ENCODE assay signal across 8 cellular contexts in the genomic region with DNA sequence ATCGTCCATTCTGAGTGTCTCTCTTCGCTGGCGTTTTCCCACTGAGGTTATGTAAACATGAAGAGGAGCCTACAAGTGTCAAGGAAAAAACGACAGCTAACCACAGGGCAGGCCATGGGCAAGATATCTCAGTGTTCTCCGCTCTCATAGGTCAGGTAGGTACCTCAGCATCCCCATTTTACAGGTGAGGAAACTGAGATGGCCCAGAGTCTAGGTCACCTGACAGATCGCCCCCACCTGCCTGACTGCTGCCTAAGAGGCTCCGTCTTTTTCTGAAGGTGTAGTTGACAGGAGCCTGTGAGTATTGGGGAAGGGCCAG. TPM values are rescaled to one million over a fixed set of nuclear protein-coding genes. Genes with fewer than 3 reads are reported as not detected.
DNase-seq lines count a peak whose midpoint lies in the region; ATAC-seq, FAIRE-seq and TF ChIP-seq lines count a peak whose summit lies in the region.

No MANE protein-coding gene starts in this region.

- H3K27ac ChIP-seq in adrenal gland: peak overlapping the region; percentile 40 to 99 (median 89)
- peak overlapping the region; percentile 70 for H3K27ac ChIP-seq in HepG2 (ENCODE audit: extremely low read length, insufficient read depth, low read length)
- peak overlapping the region; percentile 83 to 99 (median 93) for H3K27ac ChIP-seq in tibial nerve

- peaks cover 29% of the 10 kb centered on the region for H3K4me1 Mint-ChIP-seq in activated CD4-positive, alpha-beta T cell treated with anti-CD3 and anti-CD28 coated beads, Interleukin-2, amount 10 ng/mL, durations not matched to agents 7 days and 5 days

- peaks cover 11 to 36% of the 10 kb centered on the region in 2 donors for H3K4me1 ChIP-seq in adrenal gland (replicated peaks in 1 of 2)
- peaks cover 23% of the 10 kb centered on the region for H3K4me1 ChIP-seq in HepG2 (ENCODE audit: insufficient read depth, low read length)
- H3K4me1 ChIP-seq in tibial nerve: peaks cover 0 to 28% (median 10%) of the 10 kb centered on the region in 4 donors

- H2AFZ ChIP-seq in HepG2 (ENCODE audit: low read length): no peak overlapping the region

- DNase-seq in activated CD4-positive, alpha-beta T cell treated with anti-CD3 and anti-CD28 coated beads, Interleukin-2, amount 10 ng/mL, durations not matched to agents 7 days and 5 days: no peak
- no peak for DNase-seq in activated CD4-positive, alpha-beta T cell treated with anti-CD3 and anti-CD28 coated beads for 4 hours
- DNase-seq in adrenal gland: no peak
- no peak for DNase-seq in HepG2 (ENCODE audit: low spot score)
- no peak for DNase-seq in tibial nerve (ENCODE audit: low spot score in 2 of 2)
- DNase-seq in hypothalamus (lab: John Stamatoyannopoulos, UW): no peak
- no peak for DNase-seq in NCI-H2227 treated with DMSO at 0.1 percent for 48 hours (lab: John Stamatoyannopoulos, UW)

- H3K36me3 ChIP-seq in adrenal gland (replicated peaks in 1 of 2): peaks cover 0 to 11% of the 10 kb centered on the region in 2 donors
- peaks cover 5 to 8% of the 10 kb centered on the region in 2 experiments; a peak in 4 of 5 replicates for H3K36me3 ChIP-seq in HepG2 (replicated peaks in 1 of 2; ENCODE audit: control insufficient read depth in 1 of 2, insufficient read depth in 2 of 2, low read length in 2 of 2)
- H3K36me3 ChIP-seq in tibial nerve: peaks cover 0 to 25% (median 4%) of the 10 kb centered on the region in 3 donors

- CTCF ChIA-PET in activated CD4-positive, alpha-beta T cell treated with anti-CD3 and anti-CD28 coated beads, Interleukin-2, amount 10 ng/mL, durations not matched to agents 7 days and 5 days (lab: Charles Lee): interaction anchor here (0.6 to 4.0 kb wide), 38 partner anchors 9 to 360 kb away, joined by 3 to 50 read pairs (median 4); partner anchors contain the start of genes NAGA, NFAM1, SMDT1 and SMIM45
- CTCF ChIA-PET in HepG2 (lab: Yijun Ruan, JAX; ENCODE audit: low intra/inter-chr PET ratio, low total read pairs): interaction anchor here (1.3 to 3.4 kb wide), 2 partner anchors 12 to 23 kb away, joined by 3 to 35 read pairs; partner anchors contain the start of gene SMDT1

- no peaks in the 10 kb centered on the region for H3K27me3 Mint-ChIP-seq in activated CD4-positive, alpha-beta T cell treated with anti-CD3 and anti-CD28 coated beads, Interleukin-2, amount 10 ng/mL, durations not matched to agents 7 days and 5 days

- FAIRE-seq in HepG2 (lab: Jason Lieb, UNC): no peak

- POLR2A ChIA-PET in activated CD4-positive, alpha-beta T cell treated with anti-CD3 and anti-CD28 coated beads, Interleukin-2, amount 10 ng/mL, durations not matched to agents 7 days and 5 days (lab: Charles Lee): interaction anchor here (0.6 to 1.3 kb wide), 2 partner anchors 21 to 259 kb away, joined by 3 to 5 read pairs; partner anchors contain the start of gene NAGA
- POLR2A ChIA-PET in HepG2 (lab: Yijun Ruan, JAX): interaction anchor here (0.6 to 4.3 kb wide), 13 partner anchors 12 to 346 kb away, joined by 3 to 89 read pairs (median 5); partner anchors contain the start of genes CCDC134, CENPM, NAGA and SMDT1

- peak overlapping the region; percentile 71 for H3K9ac ChIP-seq in HepG2 (ENCODE audit: insufficient read depth, low read depth, low read length)

- H3K9me3 ChIP-seq in adrenal gland (replicated peaks in 1 of 3): no peaks in the 10 kb centered on the region
- no peaks in the 10 kb centered on the region for H3K9me3 ChIP-seq in HepG2 (ENCODE audit: low read length)
- no peaks in the 10 kb centered on the region for H3K9me3 ChIP-seq in tibial nerve

- H3K27me3 ChIP-seq in adrenal gland (no peaks in the 10 kb centered on the region), HepG2 (ENCODE audit: control insufficient read depth in 1 of 2, insufficient read depth in 2 of 2, low read length in 2 of 2) (no peaks in the 10 kb centered on the region), tibial nerve (no peaks in the 10 kb centered on the region)

- no peak for TF ChIP-seq POLR2A in adrenal gland (IDR thresholded peaks at IDR 0.05)
- no peak for TF ChIP-seq POLR2A in HepG2 (IDR thresholded peaks at IDR 0.05; ENCODE audit: insufficient read depth in 1 of 2, low read depth in 2 of 2, low read length in 2 of 2)
- TF ChIP-seq POLR2A in tibial nerve (IDR thresholded peaks at IDR 0.05): no peak

- H3K79me2 ChIP-seq in HepG2 (ENCODE audit: insufficient read depth, low read length): peaks cover 17% of the 10 kb centered on the region

- intact Hi-C loops in adrenal gland (cut with DNase I): loop anchor here in 1 of 2 donors (2.0 kb wide), 1 partner anchor 345 kb away; no protein-coding TSS in a partner anchor
- intact Hi-C loops in HepG2 (cut with micrococcal nuclease; ENCODE audit: unreplicated experiment): loop anchor here (1.0 kb wide), 1 partner anchor 22 kb away; no protein-coding TSS in a partner anchor

- peaks cover 7% of the 10 kb centered on the region for H3K9me3 Mint-ChIP-seq in activated CD4-positive, alpha-beta T cell treated with anti-CD3 and anti-CD28 coated beads, Interleukin-2, amount 10 ng/mL, durations not matched to agents 7 days and 5 days

- H3K4me2 ChIP-seq in HepG2 (ENCODE audit: low read depth, low read length): peak overlapping the region; percentile 82

- 15 to 22% (median 15%) methylated on average over 6 to 7 of the region's 7 CpGs for WGBS in adrenal gland, 4 donors
- 29% methylated on average over 7 of the region's 7 CpGs for WGBS in HepG2 (ENCODE audit: low lambda C conversion rate)
- WGBS in tibial nerve, 2 donors: 20 to 22% methylated on average over 7 of the region's 7 CpGs

- ATAC-seq in HepG2 (no peak), GM19328 (IDR thresholded peaks at IDR 0.05; ENCODE audit: unreplicated experiment) (no peak)

- peaks cover 28% of the 10 kb centered on the region for H3K36me3 Mint-ChIP-seq in activated CD4-positive, alpha-beta T cell treated with anti-CD3 and anti-CD28 coated beads, Interleukin-2, amount 10 ng/mL, durations not matched to agents 7 days and 5 days (ENCODE audit: low read depth)

- peak overlapping the region in 2 of 4 donors; percentile 36 to 94 for H3K4me3 ChIP-seq in adrenal gland
- peak overlapping the region; percentile 64 to 98 (median 65) for H3K4me3 ChIP-seq in HepG2 (replicated peaks in 1 of 3; ENCODE audit: insufficient read depth in 1 of 3, low read depth in 2 of 3, low read length in 3 of 3)
- H3K4me3 ChIP-seq in tibial nerve: peak overlapping the region; percentile 69 to 96 (median 90)

- no peaks in the 10 kb centered on the region for H4K20me1 ChIP-seq in HepG2 (ENCODE audit: insufficient read depth, low read length)

- H3K27ac Mint-ChIP-seq in activated CD4-positive, alpha-beta T cell treated with anti-CD3 and anti-CD28 coated beads, Interleukin-2, amount 10 ng/mL, durations not matched to agents 7 days and 5 days: peak overlapping the region; percentile 99

- in situ Hi-C loops in HepG2 (cut with HindIII; ENCODE audit: extremely low pct_ligation_motif_present, low pct_unique_long_range_greater_than_20kb): no loop called here

- no peak for TF ChIP-seq EP300 in HepG2 (IDR thresholded peaks at IDR 0.05; ENCODE audit: low read depth in 2 of 2, low read length in 2 of 2)
- no peak for TF ChIP-seq EP300 in HepG2 (CRISPR knock-in tag; IDR thresholded peaks at IDR 0.05; ENCODE audit: borderline replicate concordance)
- TF ChIP-seq EP300 in tibial nerve (IDR thresholded peaks at IDR 0.05): no peak

- H3K4me3 Mint-ChIP-seq in activated CD4-positive, alpha-beta T cell treated with anti-CD3 and anti-CD28 coated beads, Interleukin-2, amount 10 ng/mL, durations not matched to agents 7 days and 5 days: peak overlapping the region; percentile 98

- TF ChIP-seq CTCF in adrenal gland (IDR thresholded peaks at IDR 0.05) (no peak), HepG2 (CRISPR knock-in tag; IDR thresholded peaks at IDR 0.05) (no peak), tibial nerve (IDR thresholded peaks at IDR 0.05) (no peak)

- BruUV-seq in HepG2 (replicated peaks; lab: Mats Ljungman, UMichigan): no TSS peak

- no peak for TF ChIP-seq RAD21 in HepG2 (CRISPR knock-in tag; IDR thresholded peaks at IDR 0.05)

RNA-seq across cellular contexts. Expression of gene NDUFA6, which starts 0.8 kb away (rescaled TPM):
- 10 to 100 TPM; 85.9 to 89.8 TPM for total RNA-seq in activated CD4-positive, alpha-beta T cell treated with anti-CD3 and anti-CD28 coated beads, Interleukin-2, amount 10 ng/mL, durations not matched to agents 7 days and 5 days
- total RNA-seq in adrenal gland (100 to 1,000 TPM in 1 of 8 donors, 10 to 100 TPM in 7; 57.0 to 143 (median 75.0) TPM), HepG2 (2016; rRNA removed; fragmentation: Illumina TruSeq; extraction: Trizol) (87.8 and 107 TPM in 2 replicates), tibial nerve (10 to 100 TPM; 28.2 to 54.6 (median 44.9) TPM)
- polyA plus RNA-seq in adrenal gland (100 to 1,000 TPM; 120 to 372 (median 150) TPM), HepG2 (2011; rRNA removed) (64.4 and 68.5 TPM in 2 replicates)
- 30.3 and 32.0 TPM in 2 replicates for total RNA-seq in HepG2 (2016; cell fraction: cytosol; rRNA removed; fragmentation: Illumina TruSeq; extraction: Trizol; ENCODE audit: low read depth)
- total RNA-seq in HepG2 (2016; cell fraction: insoluble cytoplasmic fraction; rRNA removed; fragmentation: Illumina TruSeq; extraction: Trizol): 97.5 and 126 TPM in 2 replicates
- total RNA-seq in HepG2 (2016; cell fraction: membrane; rRNA removed; fragmentation: Illumina TruSeq; extraction: Trizol): 35.9 and 38.9 TPM in 2 replicates
- 42.2 and 49.2 TPM in 2 replicates for total RNA-seq in HepG2 (2016; cell fraction: nucleus; rRNA removed; fragmentation: Illumina TruSeq; extraction: Trizol)
- polyA plus RNA-seq in HepG2 (2011; cell fraction: cytosol; rRNA removed): 57.0 and 63.1 TPM in 2 replicates
- polyA plus RNA-seq in HepG2 (2011; cell fraction: nucleus; rRNA removed): 12.8 and 16.1 TPM in 2 replicates
- 89.3 and 94.8 TPM in 2 replicates for polyA plus RNA-seq in HepG2 (2012)
- polyA plus RNA-seq in HepG2 (2016; cell fraction: cytosol; fragmentation: Illumina TruSeq; extraction: Trizol; ENCODE audit: low read depth): 38.8 and 39.9 TPM in 2 replicates
- 148 TPM in 2 replicates for polyA plus RNA-seq in HepG2 (2016; cell fraction: insoluble cytoplasmic fraction; fragmentation: Illumina TruSeq; extraction: Trizol; ENCODE audit: low read depth)
- 33.5 and 37.6 TPM in 2 replicates for polyA plus RNA-seq in HepG2 (2016; cell fraction: membrane; fragmentation: Illumina TruSeq; extraction: Trizol; ENCODE audit: low read depth)
- polyA plus RNA-seq in HepG2 (2016; cell fraction: nucleus; fragmentation: Illumina TruSeq; extraction: Trizol; ENCODE audit: insufficient read depth, low read depth): 91.1 and 93.0 TPM in 2 replicates
- polyA minus RNA-seq in HepG2 (2011; rRNA and poly(A)+ RNA removed; ENCODE audit: low replicate concordance): 16.6 and 26.0 TPM in 2 replicates
- 16.4 and 21.7 TPM in 2 replicates for polyA minus RNA-seq in HepG2 (2011; cell fraction: cytosol; rRNA and poly(A)+ RNA removed)
- 16.2 and 17.2 TPM in 2 replicates for polyA minus RNA-seq in HepG2 (2011; cell fraction: nucleus; rRNA and poly(A)+ RNA removed)

RNA-seq across cellular contexts. Expression of gene SMDT1, which starts 11.9 kb away (rescaled TPM):
- total RNA-seq in activated CD4-positive, alpha-beta T cell treated with anti-CD3 and anti-CD28 coated beads, Interleukin-2, amount 10 ng/mL, durations not matched to agents 7 days and 5 days: 10 to 100 TPM; 62.4 to 95.6 TPM
- 100 to 1,000 TPM in 4 of 8 donors, 10 to 100 TPM in 3, 1 to 10 TPM in 1; 4.3 to 147 (median 75.5) TPM for total RNA-seq in adrenal gland
- polyA plus RNA-seq in adrenal gland: 100 to 1,000 TPM in 1 of 3 donors, 10 to 100 TPM in 2; 57.6 to 151 (median 67.4) TPM
- 8.3 and 13.3 TPM in 2 replicates for total RNA-seq in HepG2 (2016; rRNA removed; fragmentation: Illumina TruSeq; extraction: Trizol)
- 5.6 and 7.0 TPM in 2 replicates for total RNA-seq in HepG2 (2016; cell fraction: cytosol; rRNA removed; fragmentation: Illumina TruSeq; extraction: Trizol; ENCODE audit: low read depth)
- 6.8 and 9.3 TPM in 2 replicates for total RNA-seq in HepG2 (2016; cell fraction: insoluble cytoplasmic fraction; rRNA removed; fragmentation: Illumina TruSeq; extraction: Trizol)
- 17.0 and 23.0 TPM in 2 replicates for total RNA-seq in HepG2 (2016; cell fraction: membrane; rRNA removed; fragmentation: Illumina TruSeq; extraction: Trizol)
- total RNA-seq in HepG2 (2016; cell fraction: nucleus; rRNA removed; fragmentation: Illumina TruSeq; extraction: Trizol): 5.7 and 6.8 TPM in 2 replicates
- polyA plus RNA-seq in HepG2 (2011; rRNA removed): 26.6 and 32.8 TPM in 2 replicates
- polyA plus RNA-seq in HepG2 (2011; cell fraction: cytosol; rRNA removed): 47.7 and 50.1 TPM in 2 replicates
- 14.7 and 19.6 TPM in 2 replicates for polyA plus RNA-seq in HepG2 (2011; cell fraction: nucleus; rRNA removed)
- polyA plus RNA-seq in HepG2 (2012): 71.3 and 72.4 TPM in 2 replicates
- 125 and 160 TPM in 2 replicates for polyA plus RNA-seq in HepG2 (2016; cell fraction: cytosol; fragmentation: Illumina TruSeq; extraction: Trizol; ENCODE audit: low read depth)
- 51.2 and 59.0 TPM in 2 replicates for polyA plus RNA-seq in HepG2 (2016; cell fraction: insoluble cytoplasmic fraction; fragmentation: Illumina TruSeq; extraction: Trizol; ENCODE audit: low read depth)
- 114 and 133 TPM in 2 replicates for polyA plus RNA-seq in HepG2 (2016; cell fraction: membrane; fragmentation: Illumina TruSeq; extraction: Trizol; ENCODE audit: low read depth)
- polyA plus RNA-seq in HepG2 (2016; cell fraction: nucleus; fragmentation: Illumina TruSeq; extraction: Trizol; ENCODE audit: insufficient read depth, low read depth): 38.0 and 39.5 TPM in 2 replicates
- polyA minus RNA-seq in HepG2 (2011; rRNA and poly(A)+ RNA removed; ENCODE audit: low replicate concordance): 9.6 and 10.3 TPM in 2 replicates
- 9.8 and 10.2 TPM in 2 replicates for polyA minus RNA-seq in HepG2 (2011; cell fraction: cytosol; rRNA and poly(A)+ RNA removed)
- polyA minus RNA-seq in HepG2 (2011; cell fraction: nucleus; rRNA and poly(A)+ RNA removed): 8.1 and 15.5 TPM in 2 replicates
- 10 to 100 TPM; 14.1 to 61.8 (median 21.5) TPM for total RNA-seq in tibial nerve

RNA-seq across cellular contexts. Expression of gene PHETA2, which starts 17.4 kb away (rescaled TPM):
- 1 to 10 TPM; 1.8 to 2.6 TPM for total RNA-seq in activated CD4-positive, alpha-beta T cell treated with anti-CD3 and anti-CD28 coated beads, Interleukin-2, amount 10 ng/mL, durations not matched to agents 7 days and 5 days
- total RNA-seq in adrenal gland (10 to 100 TPM in 2 of 8 donors, 1 to 10 TPM in 6; 4.3 to 14.3 (median 7.1) TPM), HepG2 (2016; rRNA removed; fragmentation: Illumina TruSeq; extraction: Trizol) (0.07 TPM in 1 of 2 replicates, not detected in the other), tibial nerve (10 to 100 TPM; 13.5 to 21.8 (median 16.0) TPM)
- polyA plus RNA-seq in adrenal gland (1 to 10 TPM; 2.5 to 7.7 (median 6.3) TPM), HepG2 (2011; rRNA removed) (not detected in 2 replicates)
- not detected in 2 replicates for total RNA-seq in HepG2 (2016; cell fraction: cytosol; rRNA removed; fragmentation: Illumina TruSeq; extraction: Trizol; ENCODE audit: low read depth)
- not detected in 2 replicates for total RNA-seq in HepG2 (2016; cell fraction: insoluble cytoplasmic fraction; rRNA removed; fragmentation: Illumina TruSeq; extraction: Trizol)
- not detected in 2 replicates for total RNA-seq in HepG2 (2016; cell fraction: membrane; rRNA removed; fragmentation: Illumina TruSeq; extraction: Trizol)
- not detected in 2 replicates for total RNA-seq in HepG2 (2016; cell fraction: nucleus; rRNA removed; fragmentation: Illumina TruSeq; extraction: Trizol)
- polyA plus RNA-seq in HepG2 (2011; cell fraction: cytosol; rRNA removed): not detected in 2 replicates
- 0.05 and 0.08 TPM in 2 replicates for polyA plus RNA-seq in HepG2 (2011; cell fraction: nucleus; rRNA removed)
- polyA plus RNA-seq in HepG2 (2012): 0.07 TPM in 1 of 2 replicates, not detected in the other
- polyA plus RNA-seq in HepG2 (2016; cell fraction: cytosol; fragmentation: Illumina TruSeq; extraction: Trizol; ENCODE audit: low read depth): not detected in 2 replicates
- polyA plus RNA-seq in HepG2 (2016; cell fraction: insoluble cytoplasmic fraction; fragmentation: Illumina TruSeq; extraction: Trizol; ENCODE audit: low read depth): not detected in 2 replicates
- polyA plus RNA-seq in HepG2 (2016; cell fraction: membrane; fragmentation: Illumina TruSeq; extraction: Trizol; ENCODE audit: low read depth): not detected in 2 replicates
- not detected in 2 replicates for polyA plus RNA-seq in HepG2 (2016; cell fraction: nucleus; fragmentation: Illumina TruSeq; extraction: Trizol; ENCODE audit: insufficient read depth, low read depth)
- 4.0 TPM in 1 of 2 replicates, not detected in the other for polyA minus RNA-seq in HepG2 (2011; rRNA and poly(A)+ RNA removed; ENCODE audit: low replicate concordance)
- not detected in 2 replicates for polyA minus RNA-seq in HepG2 (2011; cell fraction: cytosol; rRNA and poly(A)+ RNA removed)
- 0.25 and 0.39 TPM in 2 replicates for polyA minus RNA-seq in HepG2 (2011; cell fraction: nucleus; rRNA and poly(A)+ RNA removed)

RNA-seq across cellular contexts. Expression of gene NAGA, which starts 20.8 kb away (rescaled TPM):
- total RNA-seq in activated CD4-positive, alpha-beta T cell treated with anti-CD3 and anti-CD28 coated beads, Interleukin-2, amount 10 ng/mL, durations not matched to agents 7 days and 5 days: 10 to 100 TPM; 22.4 to 23.0 TPM
- 10 to 100 TPM; 17.5 to 54.0 (median 30.7) TPM for total RNA-seq in adrenal gland
- polyA plus RNA-seq in adrenal gland: 10 to 100 TPM in 2 of 3 donors, 1 to 10 TPM in 1; 7.4 to 18.1 (median 10.7) TPM
- 9.1 and 15.1 TPM in 2 replicates for total RNA-seq in HepG2 (2016; rRNA removed; fragmentation: Illumina TruSeq; extraction: Trizol)
- total RNA-seq in HepG2 (2016; cell fraction: cytosol; rRNA removed; fragmentation: Illumina TruSeq; extraction: Trizol; ENCODE audit: low read depth): 1.9 and 2.2 TPM in 2 replicates
- 8.3 and 15.3 TPM in 2 replicates for total RNA-seq in HepG2 (2016; cell fraction: insoluble cytoplasmic fraction; rRNA removed; fragmentation: Illumina TruSeq; extraction: Trizol)
- 6.5 and 6.8 TPM in 2 replicates for total RNA-seq in HepG2 (2016; cell fraction: membrane; rRNA removed; fragmentation: Illumina TruSeq; extraction: Trizol)
- 11.0 and 13.5 TPM in 2 replicates for total RNA-seq in HepG2 (2016; cell fraction: nucleus; rRNA removed; fragmentation: Illumina TruSeq; extraction: Trizol)
- polyA plus RNA-seq in HepG2 (2011; rRNA removed): 23.4 and 25.7 TPM in 2 replicates
- polyA plus RNA-seq in HepG2 (2011; cell fraction: cytosol; rRNA removed): 17.5 and 21.7 TPM in 2 replicates
- polyA plus RNA-seq in HepG2 (2011; cell fraction: nucleus; rRNA removed): 14.8 and 15.8 TPM in 2 replicates
- polyA plus RNA-seq in HepG2 (2012): 13.6 and 14.8 TPM in 2 replicates
- 2.2 and 3.3 TPM in 2 replicates for polyA plus RNA-seq in HepG2 (2016; cell fraction: cytosol; fragmentation: Illumina TruSeq; extraction: Trizol; ENCODE audit: low read depth)
- polyA plus RNA-seq in HepG2 (2016; cell fraction: insoluble cytoplasmic fraction; fragmentation: Illumina TruSeq; extraction: Trizol; ENCODE audit: low read depth): 8.7 and 9.7 TPM in 2 replicates
- polyA plus RNA-seq in HepG2 (2016; cell fraction: membrane; fragmentation: Illumina TruSeq; extraction: Trizol; ENCODE audit: low read depth): 5.7 and 7.6 TPM in 2 replicates
- polyA plus RNA-seq in HepG2 (2016; cell fraction: nucleus; fragmentation: Illumina TruSeq; extraction: Trizol; ENCODE audit: insufficient read depth, low read depth): 18.7 and 20.1 TPM in 2 replicates
- polyA minus RNA-seq in HepG2 (2011; rRNA and poly(A)+ RNA removed; ENCODE audit: low replicate concordance): 47.7 and 73.3 TPM in 2 replicates
- 10.8 and 14.8 TPM in 2 replicates for polyA minus RNA-seq in HepG2 (2011; cell fraction: cytosol; rRNA and poly(A)+ RNA removed)
- 8.0 and 9.1 TPM in 2 replicates for polyA minus RNA-seq in HepG2 (2011; cell fraction: nucleus; rRNA and poly(A)+ RNA removed)
- 10 to 100 TPM; 19.9 to 32.9 (median 30.0) TPM for total RNA-seq in tibial nerve

RNA-seq across cellular contexts. Expression of gene CYP2D6, which starts 39.2 kb away (rescaled TPM):
- total RNA-seq in activated CD4-positive, alpha-beta T cell treated with anti-CD3 and anti-CD28 coated beads, Interleukin-2, amount 10 ng/mL, durations not matched to agents 7 days and 5 days: 1 to 10 TPM; 5.0 to 6.6 TPM
- total RNA-seq in adrenal gland (under 1 TPM in 5 of 8 donors, not detected in 3; 0.35 to 0.81 (median 0.54) TPM), HepG2 (2016; rRNA removed; fragmentation: Illumina TruSeq; extraction: Trizol) (0.18 and 1.0 TPM in 2 replicates), tibial nerve (1 to 10 TPM in 1 of 4 donors, under 1 TPM in 3; 0.30 to 1.1 (median 0.61) TPM)
- polyA plus RNA-seq in adrenal gland (10 to 100 TPM in 1 of 3 donors, 1 to 10 TPM in 1, under 1 TPM in 1; 0.20 to 16.2 (median 3.3) TPM), HepG2 (2011; rRNA removed) (3.7 and 4.4 TPM in 2 replicates)
- total RNA-seq in HepG2 (2016; cell fraction: cytosol; rRNA removed; fragmentation: Illumina TruSeq; extraction: Trizol; ENCODE audit: low read depth): 0.53 and 0.61 TPM in 2 replicates
- 0.22 and 1.2 TPM in 2 replicates for total RNA-seq in HepG2 (2016; cell fraction: insoluble cytoplasmic fraction; rRNA removed; fragmentation: Illumina TruSeq; extraction: Trizol)
- 0.45 and 0.49 TPM in 2 replicates for total RNA-seq in HepG2 (2016; cell fraction: membrane; rRNA removed; fragmentation: Illumina TruSeq; extraction: Trizol)
- 2.1 TPM in 2 replicates for total RNA-seq in HepG2 (2016; cell fraction: nucleus; rRNA removed; fragmentation: Illumina TruSeq; extraction: Trizol)
- 1.6 and 2.3 TPM in 2 replicates for polyA plus RNA-seq in HepG2 (2011; cell fraction: cytosol; rRNA removed)
- polyA plus RNA-seq in HepG2 (2011; cell fraction: nucleus; rRNA removed): 30.3 and 32.1 TPM in 2 replicates
- polyA plus RNA-seq in HepG2 (2012): 1.9 and 2.5 TPM in 2 replicates
- 0.15 and 0.16 TPM in 2 replicates for polyA plus RNA-seq in HepG2 (2016; cell fraction: cytosol; fragmentation: Illumina TruSeq; extraction: Trizol; ENCODE audit: low read depth)
- polyA plus RNA-seq in HepG2 (2016; cell fraction: insoluble cytoplasmic fraction; fragmentation: Illumina TruSeq; extraction: Trizol; ENCODE audit: low read depth): 0.16 and 0.46 TPM in 2 replicates
- 0.27 and 0.41 TPM in 2 replicates for polyA plus RNA-seq in HepG2 (2016; cell fraction: membrane; fragmentation: Illumina TruSeq; extraction: Trizol; ENCODE audit: low read depth)
- polyA plus RNA-seq in HepG2 (2016; cell fraction: nucleus; fragmentation: Illumina TruSeq; extraction: Trizol; ENCODE audit: insufficient read depth, low read depth): 3.2 and 4.0 TPM in 2 replicates
- polyA minus RNA-seq in HepG2 (2011; rRNA and poly(A)+ RNA removed; ENCODE audit: low replicate concordance): 1.3 and 4.2 TPM in 2 replicates
- polyA minus RNA-seq in HepG2 (2011; cell fraction: cytosol; rRNA and poly(A)+ RNA removed): 1.5 and 1.8 TPM in 2 replicates
- polyA minus RNA-seq in HepG2 (2011; cell fraction: nucleus; rRNA and poly(A)+ RNA removed): 6.4 and 6.7 TPM in 2 replicates
